ENCODE assay signal across 13 cellular contexts in genomic region chr20:47521059-47521808, GRCh38. TPM values are rescaled to one million over a fixed set of nuclear protein-coding genes. Genes with fewer than 3 reads are reported as not detected.
A peak's percentile ranks its signal among the peaks of the same experiment; 100 is the strongest.
DNase-seq lines count a peak whose midpoint lies in the region; ATAC-seq and TF ChIP-seq lines count a peak whose summit lies in the region.
"Had no signal": no experiment of that assay in that cellular context is flagged by ENCODE, and none has a peak within 500 bp of the region (broad histone marks: within the 10 kb centered on the region; RNA-seq: fewer than 3 reads in every experiment).

No MANE protein-coding gene starts in this region.

- DNase-seq in DMS 273 (lab: John Stamatoyannopoulos, UW; ENCODE audit: unreplicated experiment) (peak; percentile 13), DMS 273 treated with DMSO at 0.1 percent for 48 hours (lab: John Stamatoyannopoulos, UW) (no peak), kidney tubule cell (ENCODE audit: low spot score) (peak; percentile 37), HK-2 (ENCODE audit: unreplicated experiment) (no peak)
- DNase-seq: 8988T; IMR-90; naive thymus-derived CD4-positive, alpha-beta T cell; NCI-H2171 treated with DMSO at 0.1 percent for 48 hours; small intestine had no signal

- ATAC-seq in activated T-helper 17 cell treated with anti-CD3 and anti-CD28 coated beads, Interleukin-2, amount 50 U/mL, for 72 hours (replicated peaks), result peak; percentile 76
- ATAC-seq in GM18868 (IDR thresholded peaks at IDR 0.05; ENCODE audit: unreplicated experiment) (no peak), HG03039 (IDR thresholded peaks at IDR 0.05; ENCODE audit: unreplicated experiment) (no peak)
- ATAC-seq: naive thymus-derived CD4-positive, alpha-beta T cell had no signal

- TF ChIP-seq CTCF in GM12872 (IDR thresholded peaks at IDR 0.05; ENCODE audit: insufficient read depth, low read depth, low read length), result 0 out of 3 replicates have a peak, but pooled peaks have one; percentile 15

- H3K4me3 Mint-ChIP-seq in activated T-helper 17 cell treated with anti-CD3 and anti-CD28 coated beads, Interleukin-2, amount 50 U/mL, for 72 hours, result peak overlapping the region; percentile 10

- peaks cover 11% of the 10 kb centered on the region for H3K9me3 Mint-ChIP-seq in activated T-helper 17 cell treated with anti-CD3 and anti-CD28 coated beads, Interleukin-2, amount 50 U/mL, for 72 hours

- H3K27ac Mint-ChIP-seq in activated T-helper 17 cell treated with anti-CD3 and anti-CD28 coated beads, Interleukin-2, amount 50 U/mL, for 72 hours, result peak overlapping the region; percentile 7

- peaks cover 14% of the 10 kb centered on the region for H3K4me1 Mint-ChIP-seq in activated T-helper 17 cell treated with anti-CD3 and anti-CD28 coated beads, Interleukin-2, amount 50 U/mL, for 72 hours

- peaks cover 74% of the 10 kb centered on the region for H3K36me3 Mint-ChIP-seq in activated T-helper 17 cell treated with anti-CD3 and anti-CD28 coated beads, Interleukin-2, amount 50 U/mL, for 72 hours (ENCODE audit: low read depth)

- no peaks in the 10 kb centered on the region for H3K27me3 Mint-ChIP-seq in activated T-helper 17 cell treated with anti-CD3 and anti-CD28 coated beads, Interleukin-2, amount 50 U/mL, for 72 hours
- H3K27me3 Mint-ChIP-seq: naive thymus-derived CD4-positive, alpha-beta T cell had no signal

RNA-seq across cellular contexts. Expression of gene NCOA3, which starts 19.5 kb away (rescaled TPM):
- 10 to 100 TPM; 55.4 to 64.2 TPM for total RNA-seq in activated T-helper 17 cell treated with anti-CD3 and anti-CD28 coated beads, Interleukin-2, amount 50 U/mL, for 72 hours

Comparison
In these comparisons a context has a peak if more than half of its experiments do, and no peak if none do; other contexts are left out.
1. DNase-seq: peak in DMS 273 (single experiment) and kidney tubule cell (single experiment); none in DMS 273 treated with DMSO at 0.1 percent for 48 hours (single experiment) and HK-2 (single experiment).